Comparison of ENCODE assay signal across 8 cellular contexts in genomic region chr7:64313740-64314491, GRCh38. TPM values are rescaled to one million over a fixed set of nuclear protein-coding genes. Genes with fewer than 3 reads are reported as not detected.
DNase-seq lines count a peak whose midpoint lies in the region; ATAC-seq and TF ChIP-seq lines count a peak whose summit lies in the region.

TSS of gene ZNF736 (plus strand) at chr7:64313961. CDS start at chr7:64314151, 190 bp downstream.

- H3K27me3 ChIP-seq in left lung = no peaks in the 10 kb centered on the region

- H3K4me1 ChIP-seq in left lung = peaks cover 12 to 19% of the 10 kb centered on the region in 2 donors

- no peak for TF ChIP-seq CTCF in AG09319 (IDR thresholded peaks at IDR 0.05; ENCODE audit: low read depth, low read length)
- no peak for TF ChIP-seq CTCF in left lung (IDR thresholded peaks at IDR 0.05)

- H3K9me3 ChIP-seq in left lung = peaks cover 0 to 9% of the 10 kb centered on the region in 2 donors

- intact Hi-C loops in left lung (cut with DNase I) = no loop called here

- peaks cover 0 to 9% of the 10 kb centered on the region in 2 donors for H3K36me3 ChIP-seq in left lung

- H3K4me3 ChIP-seq in left lung = peak within 1 kb of the TSS; percentile 66 to 69

- DNase-seq in AG09319 (ENCODE audit: extremely low read depth, low read depth) (peak; percentile 74), NCI-H446 treated with DMSO at 0.1 percent for 48 hours (lab: John Stamatoyannopoulos, UW) (peak; percentile 7), cerebellar nuclear complex (lab: John Stamatoyannopoulos, UW) (peak; percentile 50 to 83), left lung (peak; percentile 89 to 92)
- peak; percentile 65 to 77 for DNase-seq in activated CD4-positive, alpha-beta T cell treated with anti-CD3 and anti-CD28 coated beads for 24 hours (ENCODE audit: low read depth in 2 of 2)
- DNase-seq in stimulated activated CD4-positive, alpha-beta T cell treated with anti-CD3 and anti-CD28 coated beads, TNF-alpha, amount 100 ng/mL, for 48 hours (ENCODE audit: low read depth in 3 of 3) = peak; percentile 66 to 81 (median 69)

- peak; percentile 100 for ATAC-seq in GM18909 (IDR thresholded peaks at IDR 0.05; ENCODE audit: poor library complexity, unreplicated experiment)
- ATAC-seq in HG03196 (IDR thresholded peaks at IDR 0.05; ENCODE audit: unreplicated experiment) = peak; percentile 100
- ATAC-seq in left lung = peak; percentile 100

- peak within 1 kb of the TSS; percentile 67 to 91 for H3K27ac ChIP-seq in left lung

RNA-seq across cellular contexts. Expression of gene ZNF736, which starts in this region (rescaled TPM):
- total RNA-seq in left lung = 10 to 100 TPM; 17.1 to 23.2 TPM

Comparison
In these comparisons a context has a peak if more than half of its experiments do, and no peak if none do; other contexts are left out.
1. Peak in every context shown above with its lines: DNase-seq, ATAC-seq, H3K4me3 ChIP-seq and H3K27ac ChIP-seq.
2. DNase-seq: peak in every context shown above with its lines; median percentile 90 in left lung; 74 in AG09319; 71 in activated CD4-positive, alpha-beta T cell treated with anti-CD3 and anti-CD28 coated beads for 24 hours; 69 in stimulated activated CD4-positive, alpha-beta T cell treated with anti-CD3 and anti-CD28 coated beads, TNF-alpha, amount 100 ng/mL, for 48 hours; 66 in cerebellar nuclear complex; 7 in NCI-H446 treated with DMSO at 0.1 percent for 48 hours.